15 cellular contexts compared by ENCODE assay signal in genomic region chr17:70329751-70330150, GRCh38.
"Had no signal": no experiment of that assay in that cellular context is flagged by ENCODE, and none has a peak within 500 bp of the region (broad histone marks: within the 10 kb centered on the region; RNA-seq: fewer than 3 reads in every experiment).

No MANE protein-coding gene starts in this region.

- H3K36me3 ChIP-seq: sigmoid colon, suprapubic skin, upper lobe of left lung had no signal

- H3K27ac ChIP-seq: sigmoid colon, suprapubic skin, upper lobe of left lung had no signal

- DNase-seq: activated CD4-positive, alpha-beta memory T cell treated with anti-CD3 and anti-CD28 coated beads, Interleukin-2, amount 10 ng/mL, durations not matched to agents 7 days and 5 days; activated naive CD4-positive, alpha-beta T cell treated with anti-CD3 and anti-CD28 coated beads for 36 hours; effector CD4-positive, alpha-beta T cell; kidney; left ventricle myocardium superior; mesenchymal stem cell; occipital lobe; sigmoid colon; stimulated activated CD4-positive, alpha-beta T cell treated with anti-CD3 and anti-CD28 coated beads, Interleukin-12 subunit alpha, Interleukin-12 subunit beta, amount 100 ng/mL, for 4 hours; stimulated activated CD4-positive, alpha-beta T cell treated with anti-CD3 and anti-CD28 coated beads, Interleukin-2, amount 100 ng/mL, for 48 hours; stimulated activated naive CD8-positive, alpha-beta T cell treated with anti-CD3 and anti-CD28 coated beads, Interleukin-15, Interleukin-2, amounts not matched to agents 100 U/mL and 50 U/mL, for 24 hours; T1000; upper lobe of left lung had no signal

- ATAC-seq: left ventricle myocardium superior; natural killer cell treated with Interleukin-12 subunit alpha and Interleukin-12 subunit beta and Interleukin-15 and Interleukin-18, amount 100 ng/mL, for 72 hours; stimulated activated naive CD8-positive, alpha-beta T cell treated with anti-CD3 and anti-CD28 coated beads, Interleukin-15, Interleukin-2, amounts not matched to agents 100 U/mL and 50 U/mL, for 24 hours had no signal

- H3K9me3 ChIP-seq: sigmoid colon, suprapubic skin, upper lobe of left lung had no signal

- H3K4me3 ChIP-seq: sigmoid colon, suprapubic skin, upper lobe of left lung had no signal

- H3K4me1 ChIP-seq: sigmoid colon, suprapubic skin, upper lobe of left lung had no signal

- H3K27me3 ChIP-seq: sigmoid colon, suprapubic skin, upper lobe of left lung had no signal
